ENCODE assay signal across 11 cellular contexts in the genomic region with DNA sequence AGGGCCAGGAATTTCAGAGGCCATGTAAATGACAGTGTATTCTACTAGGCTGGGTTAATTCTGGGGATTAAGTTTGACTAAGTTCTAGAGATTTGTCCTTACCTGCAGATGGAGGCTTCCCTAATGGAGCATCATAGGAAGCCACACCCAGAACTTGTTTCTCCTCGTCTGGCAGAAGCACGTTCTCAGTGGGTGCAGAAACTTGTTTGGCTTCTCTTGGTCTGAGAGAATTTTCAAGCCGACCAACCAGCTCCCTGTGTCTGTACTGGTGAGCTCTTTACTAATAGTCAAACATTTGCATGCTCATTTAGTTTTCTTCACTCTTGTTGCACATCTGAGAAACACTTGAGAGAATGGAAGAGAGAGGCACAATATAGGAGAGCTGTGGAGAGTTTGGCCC. TPM values are rescaled to one million over a fixed set of nuclear protein-coding genes. Genes with fewer than 3 reads are reported as not detected.
A peak's percentile ranks its signal among the peaks of the same experiment; 100 is the strongest.
DNase-seq lines count a peak whose midpoint lies in the region; ATAC-seq, FAIRE-seq and TF ChIP-seq lines count a peak whose summit lies in the region.
"Had no signal": no experiment of that assay in that cellular context is flagged by ENCODE, and none has a peak within 500 bp of the region (broad histone marks: within the 10 kb centered on the region; RNA-seq: fewer than 3 reads in every experiment).

No MANE protein-coding gene starts in this region.

- H3K4me1 Mint-ChIP-seq in T-cell, result peaks cover 28 to 32% (median 30%) of the 10 kb centered on the region in 3 donors

- TF ChIP-seq CTCF in HepG2 (CRISPR knock-in tag; IDR thresholded peaks at IDR 0.05), result no peak
- no peak for TF ChIP-seq CTCF in right lobe of liver (IDR thresholded peaks at IDR 0.05)
- TF ChIP-seq CTCF in hepatocyte (IDR thresholded peaks at IDR 0.05; ENCODE audit: poor library complexity), result no peak
- no peak for TF ChIP-seq CTCF in vagina (IDR thresholded peaks at IDR 0.05)

- H3K4me3 ChIP-seq in HepG2 (replicated peaks in 1 of 3; ENCODE audit: insufficient read depth in 1 of 3, low read depth in 2 of 3, low read length in 3 of 3) (peak overlapping the region in 1 of 3 experiments; percentile 66; a peak in 2 of 6 replicates), right lobe of liver (no peak overlapping the region), hepatocyte (no peak overlapping the region), vagina (no peak overlapping the region)

- no peaks in the 10 kb centered on the region for H3K79me2 ChIP-seq in HepG2 (ENCODE audit: insufficient read depth, low read length)
- peaks cover 18% of the 10 kb centered on the region for H3K79me2 ChIP-seq in hepatocyte

- H3K36me3 Mint-ChIP-seq in T-cell, result no peaks in the 10 kb centered on the region

- H3K27me3 ChIP-seq in HepG2 (ENCODE audit: control insufficient read depth in 1 of 2, insufficient read depth in 2 of 2, low read length in 2 of 2) (peaks cover 0 to 3% of the 10 kb centered on the region in 2 experiments; a peak in 1 of 5 replicates), right lobe of liver (no peaks in the 10 kb centered on the region), hepatocyte (no peaks in the 10 kb centered on the region), vagina (no peaks in the 10 kb centered on the region)

- no peaks in the 10 kb centered on the region for H3K9me3 ChIP-seq in HepG2 (ENCODE audit: low read length)
- H3K9me3 ChIP-seq in right lobe of liver, result no peaks in the 10 kb centered on the region
- H3K9me3 ChIP-seq in hepatocyte (ENCODE audit: low read depth), result no peaks in the 10 kb centered on the region
- no peaks in the 10 kb centered on the region for H3K9me3 ChIP-seq in vagina

- no peaks in the 10 kb centered on the region for H3K36me3 ChIP-seq in HepG2 (replicated peaks in 1 of 2; ENCODE audit: control insufficient read depth in 1 of 2, insufficient read depth in 2 of 2, low read length in 2 of 2)
- no peaks in the 10 kb centered on the region for H3K36me3 ChIP-seq in right lobe of liver
- H3K36me3 ChIP-seq in hepatocyte (replicated peaks; ENCODE audit: insufficient read depth, low read depth), result no peaks in the 10 kb centered on the region
- H3K36me3 ChIP-seq in vagina, result no peaks in the 10 kb centered on the region

- TF ChIP-seq EP300 in HepG2 (IDR thresholded peaks at IDR 0.05; ENCODE audit: low read depth in 2 of 2, low read length in 2 of 2) (no peak), HepG2 (CRISPR knock-in tag; IDR thresholded peaks at IDR 0.05; ENCODE audit: borderline replicate concordance) (no peak)

- DNase-seq in HepG2 (ENCODE audit: low spot score) (no peak), right lobe of liver (no peak), T-cell (no peak), hepatocyte (ENCODE audit: low spot score) (no peak), vagina (ENCODE audit: extremely low spot score in 2 of 2) (no peak), NCI-H2107 treated with DMSO at 0.1 percent for 48 hours (lab: John Stamatoyannopoulos, UW; ENCODE audit: unreplicated experiment) (no peak)
- DNase-seq: COR-L47, NCI-H1092 treated with DMSO at 0.1 percent for 48 hours had no signal

- CTCF ChIA-PET in HepG2 (lab: Yijun Ruan, JAX; ENCODE audit: low intra/inter-chr PET ratio, low total read pairs), result no interaction called here
- CTCF ChIA-PET in T-cell (lab: Charles Lee), result interaction anchor here in 1 of 2 donors (0.7 to 1.9 kb wide), 6 partner anchors 10 to 78 kb away, joined by 3 to 16 read pairs (median 6); a partner anchor contains a TSS

- FAIRE-seq in HepG2 (lab: Jason Lieb, UNC), result no peak
- FAIRE-seq: TTC549 had no signal

- ATAC-seq in HepG2 (peak; percentile 4; the same call in 1 of the 3 replicates), right lobe of liver (no peak), T-cell (replicated peaks in 1 of 4) (no peak), HG03097 (IDR thresholded peaks at IDR 0.05; ENCODE audit: low FRiP score, unreplicated experiment) (no peak), GM19351 (IDR thresholded peaks at IDR 0.05; ENCODE audit: unreplicated experiment) (no peak)

- H2AFZ ChIP-seq in HepG2 (ENCODE audit: low read length) (peak overlapping the region; percentile 80), hepatocyte (peak overlapping the region; percentile 92)

- H3K27ac ChIP-seq in HepG2 (ENCODE audit: extremely low read length, insufficient read depth, low read length), result no peak overlapping the region
- no peak overlapping the region for H3K27ac ChIP-seq in right lobe of liver
- peak overlapping the region; percentile 92 for H3K27ac ChIP-seq in hepatocyte
- peak overlapping the region; percentile 93 for H3K27ac ChIP-seq in vagina

- in situ Hi-C loops in HepG2 (cut with HindIII; ENCODE audit: extremely low pct_ligation_motif_present, low pct_unique_long_range_greater_than_20kb), result no loop called here

- no peak for TF ChIP-seq POLR2A in HepG2 (IDR thresholded peaks at IDR 0.05; ENCODE audit: insufficient read depth in 1 of 2, low read depth in 2 of 2, low read length in 2 of 2)
- no peak for TF ChIP-seq POLR2A in right lobe of liver (IDR thresholded peaks at IDR 0.05)
- TF ChIP-seq POLR2A in vagina (IDR thresholded peaks at IDR 0.05), result no peak

- H4K20me1 ChIP-seq in HepG2 (ENCODE audit: insufficient read depth, low read length) (no peaks in the 10 kb centered on the region), hepatocyte (ENCODE audit: insufficient read depth, poor library complexity, severe bottlenecking) (no peaks in the 10 kb centered on the region)

- peak overlapping the region; percentile 89 for H3K4me2 ChIP-seq in HepG2 (ENCODE audit: low read depth, low read length)
- no peak overlapping the region for H3K4me2 ChIP-seq in hepatocyte

- BruUV-seq in HepG2 (replicated peaks; lab: Mats Ljungman, UMichigan), result no TSS peak

- 0% methylated on average over 3 of the region's 3 CpGs for WGBS in HepG2 (ENCODE audit: low lambda C conversion rate)
- 60% methylated on average over 2 of the region's 3 CpGs for WGBS in right lobe of liver (ENCODE audit: insufficient coverage, low coverage, low lambda C conversion rate, missing lambda C conversion rate)
- whole genome bisulfite sequencing in hepatocyte (ENCODE audit: low lambda C conversion rate, missing lambda C conversion rate), result 71% methylated on average over 3 of the region's 3 CpGs

- peak overlapping the region; percentile 6 to 93 for H3K27ac Mint-ChIP-seq in T-cell

- no peak overlapping the region for H3K9ac ChIP-seq in HepG2 (ENCODE audit: insufficient read depth, low read depth, low read length)

- H3K4me3 Mint-ChIP-seq in T-cell, result peak overlapping the region; percentile 90 to 97 (median 95)

- intact Hi-C loops in HepG2 (cut with micrococcal nuclease; ENCODE audit: unreplicated experiment), result loop anchor here (2.0 kb wide), 1 partner anchor 21 kb away; a partner anchor contains a TSS
- intact Hi-C loops in right lobe of liver (cut with DNase I), result no loop called here
- intact Hi-C loops in vagina (cut with DNase I), result no loop called here

- no peak for TF ChIP-seq RAD21 in HepG2 (CRISPR knock-in tag; IDR thresholded peaks at IDR 0.05)

- POLR2A ChIA-PET in HepG2 (lab: Yijun Ruan, JAX) (interaction anchor here (2.2 kb wide), 1 partner anchor 21 kb away, joined by 15 read pairs; a partner anchor contains a TSS), T-cell (lab: Charles Lee) (interaction anchor here in 1 of 2 donors (0.6 to 1.0 kb wide), 2 partner anchors 21 to 48 kb away, joined by 4 to 6 read pairs; a partner anchor contains a TSS)

- H3K9me2 ChIP-seq in hepatocyte (replicated peaks; ENCODE audit: insufficient read depth), result no peaks in the 10 kb centered on the region

- peaks cover 0 to 2% (median 0%) of the 10 kb centered on the region in 3 donors for H3K9me3 Mint-ChIP-seq in T-cell

- peaks cover 0 to under 1% of the 10 kb centered on the region in 2 donors for H3K27me3 Mint-ChIP-seq in T-cell

- H3K4me1 ChIP-seq in HepG2 (ENCODE audit: insufficient read depth, low read length), result peaks cover 20% of the 10 kb centered on the region
- H3K4me1 ChIP-seq in right lobe of liver, result peaks cover 0 to 6% (median 1%) of the 10 kb centered on the region in 4 donors
- peaks cover 5% of the 10 kb centered on the region for H3K4me1 ChIP-seq in hepatocyte (ENCODE audit: insufficient read depth)
- peaks cover 39% of the 10 kb centered on the region for H3K4me1 ChIP-seq in vagina

RNA-seq across cellular contexts. Expression of a gene that starts 0.9 kb away (rescaled TPM):
- total RNA-seq in HepG2 (2016; rRNA removed; fragmentation: Illumina TruSeq; extraction: Trizol) (5.2 and 9.8 TPM in 2 replicates), right lobe of liver (10 to 100 TPM in 2 of 6 experiments, 1 to 10 TPM in 4; 5.1 to 14.0 (median 8.5) TPM), T-cell (1 to 10 TPM; 2.3 to 8.0 (median 5.0) TPM), hepatocyte (14.6 and 14.7 TPM in 2 replicates), vagina (25.3 TPM)
- 0.97 and 1.0 TPM in 2 replicates for total RNA-seq in HepG2 (2016; cell fraction: cytosol; rRNA removed; fragmentation: Illumina TruSeq; extraction: Trizol; ENCODE audit: low read depth)
- 5.4 and 8.4 TPM in 2 replicates for total RNA-seq in HepG2 (2016; cell fraction: insoluble cytoplasmic fraction; rRNA removed; fragmentation: Illumina TruSeq; extraction: Trizol)
- total RNA-seq in HepG2 (2016; cell fraction: membrane; rRNA removed; fragmentation: Illumina TruSeq; extraction: Trizol), result 1.8 and 2.2 TPM in 2 replicates
- total RNA-seq in HepG2 (2016; cell fraction: nucleus; rRNA removed; fragmentation: Illumina TruSeq; extraction: Trizol), result 15.8 and 16.4 TPM in 2 replicates
- polyA plus RNA-seq in HepG2 (2011; rRNA removed) (2.2 and 3.4 TPM in 2 replicates), hepatocyte (8.0 and 14.0 TPM in 2 replicates)
- polyA plus RNA-seq in HepG2 (2011; cell fraction: cytosol; rRNA removed), result 1.2 and 3.3 TPM in 2 replicates
- 2.2 and 2.6 TPM in 2 replicates for polyA plus RNA-seq in HepG2 (2011; cell fraction: nucleus; rRNA removed)
- polyA plus RNA-seq in HepG2 (2012), result 0.78 and 1.7 TPM in 2 replicates
- polyA plus RNA-seq in HepG2 (2016; cell fraction: cytosol; fragmentation: Illumina TruSeq; extraction: Trizol; ENCODE audit: low read depth), result 0.28 and 0.29 TPM in 2 replicates
- polyA plus RNA-seq in HepG2 (2016; cell fraction: insoluble cytoplasmic fraction; fragmentation: Illumina TruSeq; extraction: Trizol; ENCODE audit: low read depth), result 3.1 and 4.5 TPM in 2 replicates
- 0.54 and 1.1 TPM in 2 replicates for polyA plus RNA-seq in HepG2 (2016; cell fraction: membrane; fragmentation: Illumina TruSeq; extraction: Trizol; ENCODE audit: low read depth)
- 10.4 and 11.5 TPM in 2 replicates for polyA plus RNA-seq in HepG2 (2016; cell fraction: nucleus; fragmentation: Illumina TruSeq; extraction: Trizol; ENCODE audit: insufficient read depth, low read depth)
- polyA minus RNA-seq in HepG2 (2011; rRNA and poly(A)+ RNA removed; ENCODE audit: low replicate concordance), result 15.9 and 46.4 TPM in 2 replicates
- 3.1 and 3.3 TPM in 2 replicates for polyA minus RNA-seq in HepG2 (2011; cell fraction: cytosol; rRNA and poly(A)+ RNA removed)
- 9.0 and 10.7 TPM in 2 replicates for polyA minus RNA-seq in HepG2 (2011; cell fraction: nucleus; rRNA and poly(A)+ RNA removed)

RNA-seq across cellular contexts. Expression of a gene that starts 20.7 kb away (rescaled TPM):
- total RNA-seq in HepG2 (2016; rRNA removed; fragmentation: Illumina TruSeq; extraction: Trizol) (20.3 and 32.7 TPM in 2 replicates), right lobe of liver (1 to 10 TPM; 4.5 to 9.2 (median 7.0) TPM), T-cell (10 to 100 TPM in 4 of 5 donors, 1 to 10 TPM in 1; 8.2 to 17.0 (median 15.7) TPM), hepatocyte (31.6 and 43.9 TPM in 2 replicates), vagina (8.8 TPM)
- total RNA-seq in HepG2 (2016; cell fraction: cytosol; rRNA removed; fragmentation: Illumina TruSeq; extraction: Trizol; ENCODE audit: low read depth), result 6.5 and 6.6 TPM in 2 replicates
- total RNA-seq in HepG2 (2016; cell fraction: insoluble cytoplasmic fraction; rRNA removed; fragmentation: Illumina TruSeq; extraction: Trizol), result 20.6 and 32.7 TPM in 2 replicates
- 12.0 and 12.7 TPM in 2 replicates for total RNA-seq in HepG2 (2016; cell fraction: membrane; rRNA removed; fragmentation: Illumina TruSeq; extraction: Trizol)
- total RNA-seq in HepG2 (2016; cell fraction: nucleus; rRNA removed; fragmentation: Illumina TruSeq; extraction: Trizol), result 8.3 and 10.5 TPM in 2 replicates
- polyA plus RNA-seq in HepG2 (2011; rRNA removed) (5.1 and 7.1 TPM in 2 replicates), hepatocyte (32.8 and 33.0 TPM in 2 replicates)
- polyA plus RNA-seq in HepG2 (2011; cell fraction: cytosol; rRNA removed), result 1.8 and 3.1 TPM in 2 replicates
- polyA plus RNA-seq in HepG2 (2011; cell fraction: nucleus; rRNA removed), result 0.88 and 2.4 TPM in 2 replicates
- polyA plus RNA-seq in HepG2 (2012), result 7.7 and 7.8 TPM in 2 replicates
- polyA plus RNA-seq in HepG2 (2016; cell fraction: cytosol; fragmentation: Illumina TruSeq; extraction: Trizol; ENCODE audit: low read depth), result 8.2 and 8.5 TPM in 2 replicates
- polyA plus RNA-seq in HepG2 (2016; cell fraction: insoluble cytoplasmic fraction; fragmentation: Illumina TruSeq; extraction: Trizol; ENCODE audit: low read depth), result 32.4 and 37.3 TPM in 2 replicates
- polyA plus RNA-seq in HepG2 (2016; cell fraction: membrane; fragmentation: Illumina TruSeq; extraction: Trizol; ENCODE audit: low read depth), result 12.5 and 13.7 TPM in 2 replicates
- polyA plus RNA-seq in HepG2 (2016; cell fraction: nucleus; fragmentation: Illumina TruSeq; extraction: Trizol; ENCODE audit: insufficient read depth, low read depth), result 15.2 and 15.6 TPM in 2 replicates
- 0.16 and 1.5 TPM in 2 replicates for polyA minus RNA-seq in HepG2 (2011; rRNA and poly(A)+ RNA removed; ENCODE audit: low replicate concordance)
- 2.8 and 3.3 TPM in 2 replicates for polyA minus RNA-seq in HepG2 (2011; cell fraction: cytosol; rRNA and poly(A)+ RNA removed)
- polyA minus RNA-seq in HepG2 (2011; cell fraction: nucleus; rRNA and poly(A)+ RNA removed), result 4.5 and 6.3 TPM in 2 replicates

Comparison
In these comparisons a context has a peak if more than half of its experiments do, and no peak if none do; other contexts are left out.
1. H3K27ac ChIP-seq: peak in hepatocyte (single experiment) and vagina (single experiment); none in HepG2 (single experiment) and right lobe of liver (0 of 3).